Comparison of ENCODE assay signal across 17 cellular contexts in genomic region chr2:56287974-56288373, GRCh38.
DNase-seq lines count a peak whose midpoint lies in the region; ATAC-seq, FAIRE-seq and TF ChIP-seq lines count a peak whose summit lies in the region.
"Had no signal": no experiment of that assay in that cellular context is flagged by ENCODE, and none has a peak within 500 bp of the region (broad histone marks: within the 10 kb centered on the region; RNA-seq: fewer than 3 reads in every experiment).

No MANE protein-coding gene starts in this region.

- H3K36me3 Mint-ChIP-seq in stimulated activated memory B cell treated with anti-CD40 and anti-IgM and Interleukin-4, amounts not matched to agents 10 μg/mL and 1 μg/mL and 100 μg/mL, for 72 hours: no peaks in the 10 kb centered on the region
- H3K36me3 Mint-ChIP-seq: naive B cell had no signal

- TF ChIP-seq CTCF in kidney epithelial cell (IDR thresholded peaks at IDR 0.05; ENCODE audit: insufficient read depth, low read length, poor library complexity, severe bottlenecking): no peak

- no peaks in the 10 kb centered on the region for H3K36me3 ChIP-seq in kidney epithelial cell (ENCODE audit: control insufficient read depth, insufficient read depth, low read length)
- H3K36me3 ChIP-seq: tibial nerve had no signal

- H3K27me3 Mint-ChIP-seq in stimulated activated memory B cell treated with anti-CD40 and anti-IgM and Interleukin-4, amounts not matched to agents 10 μg/mL and 1 μg/mL and 100 μg/mL, for 72 hours: no peaks in the 10 kb centered on the region
- H3K27me3 Mint-ChIP-seq: IgD-negative memory B cell, naive B cell, progenitor cell of endocrine pancreas had no signal

- H3K27me3 ChIP-seq in kidney epithelial cell (ENCODE audit: control insufficient read depth, insufficient read depth, low read length): no peaks in the 10 kb centered on the region
- H3K27me3 ChIP-seq: tibial nerve had no signal

- ATAC-seq in SK-N-SH treated with all-trans-retinoic acid at 6 μM for 48 hours (peak; percentile 65), GM18870 (IDR thresholded peaks at IDR 0.05; ENCODE audit: unreplicated experiment) (no peak)
- no peak for ATAC-seq in stimulated activated memory B cell treated with anti-CD40 and anti-IgM and Interleukin-4, amounts not matched to agents 10 μg/mL and 1 μg/mL and 100 μg/mL, for 72 hours

- no peak overlapping the region for H3K4me3 ChIP-seq in kidney epithelial cell (ENCODE audit: low read depth, low read length)
- H3K4me3 ChIP-seq: SK-N-MC, tibial nerve had no signal

- no peak overlapping the region for H3K27ac Mint-ChIP-seq in stimulated activated memory B cell treated with anti-CD40 and anti-IgM and Interleukin-4, amounts not matched to agents 10 μg/mL and 1 μg/mL and 100 μg/mL, for 72 hours
- H3K27ac Mint-ChIP-seq: IgD-negative memory B cell, naive B cell, progenitor cell of endocrine pancreas had no signal

- FAIRE-seq in urothelium cell line (lab: Jason Lieb, UNC): peak; percentile 35
- FAIRE-seq: frontal cortex had no signal

- H3K9me3 Mint-ChIP-seq in stimulated activated memory B cell treated with anti-CD40 and anti-IgM and Interleukin-4, amounts not matched to agents 10 μg/mL and 1 μg/mL and 100 μg/mL, for 72 hours: peaks cover 4% of the 10 kb centered on the region

- no peak overlapping the region for H3K4me3 Mint-ChIP-seq in stimulated activated memory B cell treated with anti-CD40 and anti-IgM and Interleukin-4, amounts not matched to agents 10 μg/mL and 1 μg/mL and 100 μg/mL, for 72 hours
- H3K4me3 Mint-ChIP-seq: IgD-negative memory B cell, naive B cell had no signal

- DNase-seq in NCI-H1092 treated with DMSO at 0.1 percent for 48 hours (lab: John Stamatoyannopoulos, UW) (peak; percentile 23), NCI-H1092 (lab: John Stamatoyannopoulos, UW) (no peak), kidney epithelial cell (ENCODE audit: low read depth) (peak; percentile 2), urothelium cell line (ENCODE audit: low spot score) (peak; percentile 58), H4 (ENCODE audit: low spot score) (no peak)
- DNase-seq: activated CD4-positive, alpha-beta T cell treated with anti-CD3 and anti-CD28 coated beads for 1 hour; amygdala; naive B cell; NCI-H82 had no signal

- H3K4me1 Mint-ChIP-seq in stimulated activated memory B cell treated with anti-CD40 and anti-IgM and Interleukin-4, amounts not matched to agents 10 μg/mL and 1 μg/mL and 100 μg/mL, for 72 hours: no peaks in the 10 kb centered on the region
- H3K4me1 Mint-ChIP-seq: IgD-negative memory B cell, naive B cell had no signal

TF ChIP-seq in SK-N-SH treated with all-trans-retinoic acid at 6 μM for 48 hours, 23 proteins besides CTCF, POLR2A, EP300 and RAD21:
- TF ChIP-seq PATZ1 (CRISPR knock-in tag; IDR thresholded peaks at IDR 0.05; ENCODE audit: borderline replicate concordance): no peak
- no peak for TF ChIP-seq OSR1 (CRISPR knock-in tag; IDR thresholded peaks at IDR 0.05)
- no peak for TF ChIP-seq ZFP3 (CRISPR knock-in tag; IDR thresholded peaks at IDR 0.05)
- TF ChIP-seq BACH2 (CRISPR knock-in tag; IDR thresholded peaks at IDR 0.05; ENCODE audit: borderline replicate concordance): no peak
- TF ChIP-seq, protein P1, sequence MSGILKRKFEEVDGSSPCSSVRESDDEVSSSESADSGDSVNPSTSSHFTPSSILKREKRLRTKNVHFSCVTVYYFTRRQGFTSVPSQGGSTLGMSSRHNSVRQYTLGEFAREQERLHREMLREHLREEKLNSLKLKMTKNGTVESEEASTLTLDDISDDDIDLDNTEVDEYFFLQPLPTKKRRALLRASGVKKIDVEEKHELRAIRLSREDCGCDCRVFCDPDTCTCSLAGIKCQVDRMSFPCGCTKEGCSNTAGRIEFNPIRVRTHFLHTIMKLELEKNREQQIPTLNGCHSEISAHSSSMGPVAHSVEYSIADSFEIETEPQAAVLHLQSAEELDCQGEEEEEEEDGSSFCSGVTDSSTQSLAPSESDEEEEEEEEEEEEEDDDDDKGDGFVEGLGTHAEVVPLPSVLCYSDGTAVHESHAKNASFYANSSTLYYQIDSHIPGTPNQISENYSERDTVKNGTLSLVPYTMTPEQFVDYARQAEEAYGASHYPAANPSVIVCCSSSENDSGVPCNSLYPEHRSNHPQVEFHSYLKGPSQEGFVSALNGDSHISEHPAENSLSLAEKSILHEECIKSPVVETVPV (CRISPR knock-in tag; IDR thresholded peaks at IDR 0.05): no peak
- TF ChIP-seq TOX (CRISPR knock-in tag; IDR thresholded peaks at IDR 0.05; ENCODE audit: borderline replicate concordance): no peak
- TF ChIP-seq TSHZ2 (CRISPR knock-in tag; IDR thresholded peaks at IDR 0.05): no peak
- TF ChIP-seq TCF4 (CRISPR knock-in tag; IDR thresholded peaks at IDR 0.05; ENCODE audit: borderline replicate concordance): no peak
- TF ChIP-seq RARB (CRISPR knock-in tag; IDR thresholded peaks at IDR 0.05): no peak
- TF ChIP-seq, protein P2, sequence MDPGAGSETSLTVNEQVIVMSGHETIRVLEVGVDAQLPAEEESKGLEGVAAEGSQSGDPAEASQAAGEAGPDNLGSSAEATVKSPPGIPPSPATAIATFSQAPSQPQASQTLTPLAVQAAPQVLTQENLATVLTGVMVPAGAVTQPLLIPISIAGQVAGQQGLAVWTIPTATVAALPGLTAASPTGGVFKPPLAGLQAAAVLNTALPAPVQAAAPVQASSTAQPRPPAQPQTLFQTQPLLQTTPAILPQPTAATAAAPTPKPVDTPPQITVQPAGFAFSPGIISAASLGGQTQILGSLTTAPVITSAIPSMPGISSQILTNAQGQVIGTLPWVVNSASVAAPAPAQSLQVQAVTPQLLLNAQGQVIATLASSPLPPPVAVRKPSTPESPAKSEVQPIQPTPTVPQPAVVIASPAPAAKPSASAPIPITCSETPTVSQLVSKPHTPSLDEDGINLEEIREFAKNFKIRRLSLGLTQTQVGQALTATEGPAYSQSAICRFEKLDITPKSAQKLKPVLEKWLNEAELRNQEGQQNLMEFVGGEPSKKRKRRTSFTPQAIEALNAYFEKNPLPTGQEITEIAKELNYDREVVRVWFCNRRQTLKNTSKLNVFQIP (CRISPR knock-in tag; IDR thresholded peaks at IDR 0.05; ENCODE audit: borderline replicate concordance, low read depth): no peak
- no peak for TF ChIP-seq PPARA (CRISPR knock-in tag; IDR thresholded peaks at IDR 0.05; ENCODE audit: borderline replicate concordance)
- TF ChIP-seq ZFP30 (CRISPR knock-in tag; IDR thresholded peaks at IDR 0.05): no peak
- TF ChIP-seq ZNF8 (CRISPR knock-in tag; IDR thresholded peaks at IDR 0.05): no peak
- TF ChIP-seq CSDC2 (CRISPR knock-in tag; IDR thresholded peaks at IDR 0.05): no peak
- TF ChIP-seq ARNTL (CRISPR knock-in tag; IDR thresholded peaks at IDR 0.05; ENCODE audit: borderline replicate concordance, low read depth): no peak

Comparison
In these comparisons a context has a peak if more than half of its experiments do, and no peak if none do; other contexts are left out.
1. DNase-seq: peak in NCI-H1092 treated with DMSO at 0.1 percent for 48 hours (single experiment), kidney epithelial cell (single experiment) and urothelium cell line (single experiment); none in NCI-H1092 (single experiment) and H4 (single experiment).